7 cellular contexts compared by ENCODE assay signal in the genomic region with DNA sequence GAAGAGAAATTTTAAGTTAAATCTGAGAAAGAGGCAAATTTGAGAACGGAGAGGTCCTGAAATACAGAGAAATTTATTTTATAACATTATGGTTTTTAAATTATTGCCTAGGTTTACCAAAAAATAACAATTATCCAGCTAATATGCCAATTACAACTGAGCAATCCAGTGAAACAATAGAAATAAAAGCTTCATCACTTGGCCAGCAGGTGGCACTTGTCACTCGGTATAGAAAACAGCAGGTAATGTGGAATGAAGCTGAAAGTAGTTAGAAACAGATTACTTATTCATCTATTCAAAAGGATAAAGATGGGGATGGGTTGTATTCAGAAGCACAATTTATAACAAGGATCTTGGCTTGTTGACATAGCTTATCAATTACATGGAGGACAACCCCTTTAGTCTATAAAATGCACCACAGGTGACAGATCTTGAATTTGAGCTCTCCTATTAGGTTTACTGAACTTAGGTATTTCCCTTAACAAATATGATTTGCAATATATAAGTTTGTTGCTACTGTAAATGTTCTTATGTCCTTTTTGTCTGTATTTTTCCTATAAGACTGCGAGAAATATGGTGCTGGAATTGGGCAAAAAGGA.
A peak's percentile ranks its signal among the peaks of the same experiment; 100 is the strongest.
DNase-seq lines count a peak whose midpoint lies in the region; ATAC-seq and TF ChIP-seq lines count a peak whose summit lies in the region.

No MANE protein-coding gene starts in this region.

- no peak overlapping the region for H3K4me3 ChIP-seq in astrocyte of the spinal cord (ENCODE audit: low read depth, low read length)

- ATAC-seq in GM21367 (IDR thresholded peaks at IDR 0.05; ENCODE audit: unreplicated experiment): peak; percentile 72

- DNase-seq in GM03348 (ENCODE audit: low spot score): peak; percentile 43
- DNase-seq in HS-5 (ENCODE audit: low read depth): peak; percentile 5
- peak; percentile 59 for DNase-seq in RKO (ENCODE audit: low spot score)
- peak; percentile 56 for DNase-seq in astrocyte of the spinal cord (ENCODE audit: low read depth, low spot score)
- DNase-seq in iris pigment epithelial cell (ENCODE audit: low read depth): peak; percentile 44
- DNase-seq in stimulated activated CD4-positive, alpha-beta T cell treated with anti-CD3 and anti-CD28 coated beads, Interleukin-2, amount 100 ng/mL, for 48 hours: peak; percentile 18 to 21

- in situ Hi-C loops in astrocyte of the spinal cord (cut with HindIII; ENCODE audit: low sequenced_read_pairs): no loop called here

- peak; percentile 73 for TF ChIP-seq CTCF in astrocyte of the spinal cord (IDR thresholded peaks at IDR 0.05; ENCODE audit: low read depth, low read length)

Comparison
In these comparisons a context has a peak if more than half of its experiments do, and no peak if none do; other contexts are left out.
1. DNase-seq: peak in every context shown above with its lines; median percentile 59 in RKO; 56 in astrocyte of the spinal cord; 44 in iris pigment epithelial cell; 43 in GM03348; 20 in stimulated activated CD4-positive, alpha-beta T cell treated with anti-CD3 and anti-CD28 coated beads, Interleukin-2, amount 100 ng/mL, for 48 hours; 5 in HS-5.